ENCODE assay signal across 8 cellular contexts in genomic region chr19:14434543-14435319, GRCh38. TPM values are rescaled to one million over a fixed set of nuclear protein-coding genes. Genes with fewer than 3 reads are reported as not detected.
A peak's percentile ranks its signal among the peaks of the same experiment; 100 is the strongest.
DNase-seq lines count a peak whose midpoint lies in the region; ATAC-seq and TF ChIP-seq lines count a peak whose summit lies in the region.

No MANE protein-coding gene starts in this region.

- H3K4me3 ChIP-seq in ACC112 (ENCODE audit: low read depth, low read length): peak overlapping the region; percentile 84

- peaks cover 41% of the 10 kb centered on the region for H3K4me1 Mint-ChIP-seq in activated CD4-positive, alpha-beta T cell treated with anti-CD3 and anti-CD28 coated beads for 36 hours
- peaks cover 20% of the 10 kb centered on the region for H3K4me1 Mint-ChIP-seq in nephron

- H3K4me3 Mint-ChIP-seq in activated CD4-positive, alpha-beta T cell treated with anti-CD3 and anti-CD28 coated beads for 36 hours: peak overlapping the region; percentile 63
- H3K4me3 Mint-ChIP-seq in nephron: peak overlapping the region; percentile 85 to 90 (median 86)

- ATAC-seq in activated CD4-positive, alpha-beta T cell treated with anti-CD3 and anti-CD28 coated beads for 36 hours: peak; percentile 83
- no peak for ATAC-seq in HG02840 (IDR thresholded peaks at IDR 0.05; ENCODE audit: low FRiP score, unreplicated experiment)
- ATAC-seq in HG02885 (IDR thresholded peaks at IDR 0.05; ENCODE audit: poor library complexity, unreplicated experiment): no peak
- no peak for ATAC-seq in HG02798 (IDR thresholded peaks at IDR 0.05; ENCODE audit: poor library complexity, unreplicated experiment)

- no peaks in the 10 kb centered on the region for H3K9me3 Mint-ChIP-seq in activated CD4-positive, alpha-beta T cell treated with anti-CD3 and anti-CD28 coated beads for 36 hours (ENCODE audit: low read depth)
- H3K9me3 Mint-ChIP-seq in nephron: no peaks in the 10 kb centered on the region

- H3K27ac ChIP-seq in ACC112 (ENCODE audit: low read depth, low read length): peak overlapping the region; percentile 38

- H3K36me3 Mint-ChIP-seq in activated CD4-positive, alpha-beta T cell treated with anti-CD3 and anti-CD28 coated beads for 36 hours (ENCODE audit: low read depth): peaks cover 5% of the 10 kb centered on the region
- H3K36me3 Mint-ChIP-seq in nephron (ENCODE audit: low read depth): no peaks in the 10 kb centered on the region

- no peak for TF ChIP-seq POLR2A in erythroblast (IDR thresholded peaks at IDR 0.05; ENCODE audit: low read length)

- POLR2A ChIA-PET in activated CD4-positive, alpha-beta T cell treated with anti-CD3 and anti-CD28 coated beads for 36 hours (lab: Charles Lee): no interaction called here

- DNase-seq in HPDE6-E6E7 (ENCODE audit: extremely low spot score): peak; percentile 65
- DNase-seq in activated CD4-positive, alpha-beta T cell treated with anti-CD3 and anti-CD28 coated beads for 36 hours: peak; percentile 77
- DNase-seq in erythroblast (lab: John Stamatoyannopoulos, UW): peak; percentile 28 to 51

- CTCF ChIA-PET in activated CD4-positive, alpha-beta T cell treated with anti-CD3 and anti-CD28 coated beads for 36 hours (lab: Charles Lee): no interaction called here

- peak overlapping the region; percentile 71 for H3K27ac Mint-ChIP-seq in activated CD4-positive, alpha-beta T cell treated with anti-CD3 and anti-CD28 coated beads for 36 hours
- peak overlapping the region; percentile 70 to 82 (median 79) for H3K27ac Mint-ChIP-seq in nephron

- intact Hi-C loops in activated CD4-positive, alpha-beta T cell treated with anti-CD3 and anti-CD28 coated beads for 36 hours (cut with DNase I, micrococcal nuclease): loop anchor here in 1 of 2 experiments (5.0 to 10.0 kb wide), 2 partner anchors 253 to 1570 kb away; no protein-coding TSS in a partner anchor

- H3K79me2 ChIP-seq in ACC112 (ENCODE audit: control insufficient read depth, insufficient read depth, low read length, unreplicated experiment): peaks cover 32% of the 10 kb centered on the region

- H3K27me3 ChIP-seq in ACC112 (ENCODE audit: insufficient read depth, low read length): no peaks in the 10 kb centered on the region

- H3K36me3 ChIP-seq in ACC112 (ENCODE audit: insufficient read depth, low read length): no peaks in the 10 kb centered on the region

- no peak for TF ChIP-seq CTCF in nephron (IDR thresholded peaks at IDR 0.05; ENCODE audit: unreplicated experiment in 3 of 3)

- no peaks in the 10 kb centered on the region for H3K27me3 Mint-ChIP-seq in activated CD4-positive, alpha-beta T cell treated with anti-CD3 and anti-CD28 coated beads for 36 hours
- peaks cover 9% of the 10 kb centered on the region for H3K27me3 Mint-ChIP-seq in nephron (ENCODE audit: low read depth)

- H3K4me1 ChIP-seq in ACC112 (ENCODE audit: control insufficient read depth, insufficient read depth, low read length, unreplicated experiment): peaks cover 9% of the 10 kb centered on the region

- peak overlapping the region; percentile 23 for H2AFZ ChIP-seq in ACC112 (ENCODE audit: low read length, unreplicated experiment)

RNA-seq across cellular contexts. Expression of gene PKN1, which starts 1.6 kb away (rescaled TPM):
- 100 to 1,000 TPM; 173 to 176 TPM for total RNA-seq in activated CD4-positive, alpha-beta T cell treated with anti-CD3 and anti-CD28 coated beads for 36 hours

RNA-seq across cellular contexts. Expression of gene DDX39A, which starts 15.6 kb away (rescaled TPM):
- total RNA-seq in activated CD4-positive, alpha-beta T cell treated with anti-CD3 and anti-CD28 coated beads for 36 hours: 100 to 1,000 TPM; 168 to 185 TPM

RNA-seq across cellular contexts. Expression of gene PTGER1, which starts 40.4 kb away (rescaled TPM):
- total RNA-seq in activated CD4-positive, alpha-beta T cell treated with anti-CD3 and anti-CD28 coated beads for 36 hours: under 1 TPM; 0.16 to 0.25 TPM

RNA-seq across cellular contexts. Expression of gene ADGRE5, which starts 53.5 kb away (rescaled TPM):
- 100 to 1,000 TPM; 207 to 232 TPM for total RNA-seq in activated CD4-positive, alpha-beta T cell treated with anti-CD3 and anti-CD28 coated beads for 36 hours
